Comparison of ENCODE assay signal across 8 cellular contexts in genomic region chr16:13436641-13437423, GRCh38.
DNase-seq lines count a peak whose midpoint lies in the region; ATAC-seq and TF ChIP-seq lines count a peak whose summit lies in the region.

No MANE protein-coding gene starts in this region.

- H4K20me1 ChIP-seq in hepatocyte (ENCODE audit: insufficient read depth, poor library complexity, severe bottlenecking) = no peaks in the 10 kb centered on the region

- DNase-seq in GM12865 (ENCODE audit: low read depth) = peak; percentile 83
- DNase-seq in hepatocyte (ENCODE audit: low spot score) = peak; percentile 84
- no peak for DNase-seq in effector memory CD4-positive, alpha-beta T cell
- no peak for DNase-seq in stimulated activated naive CD8-positive, alpha-beta T cell treated with anti-CD3 and anti-CD28 coated beads, Interleukin-15, Interleukin-2, amounts not matched to agents 100 U/mL and 50 U/mL, for 24 hours
- no peak for DNase-seq in activated naive CD4-positive, alpha-beta T cell (lab: John Stamatoyannopoulos, UW)
- DNase-seq in MG63 = no peak

- peak overlapping the region; percentile 35 for H3K4me2 ChIP-seq in hepatocyte

- H3K9me3 ChIP-seq in hepatocyte (ENCODE audit: low read depth) = no peaks in the 10 kb centered on the region
- H3K9me3 ChIP-seq in effector memory CD4-positive, alpha-beta T cell (ENCODE audit: control insufficient read depth, low read length) = no peaks in the 10 kb centered on the region
- H3K9me3 ChIP-seq in MG63 = no peaks in the 10 kb centered on the region

- no peak overlapping the region for H2AFZ ChIP-seq in hepatocyte

- H3K36me3 ChIP-seq in hepatocyte (replicated peaks; ENCODE audit: insufficient read depth, low read depth) = no peaks in the 10 kb centered on the region
- no peaks in the 10 kb centered on the region for H3K36me3 ChIP-seq in effector memory CD4-positive, alpha-beta T cell (ENCODE audit: control insufficient read depth, insufficient read depth, low read length)
- H3K36me3 ChIP-seq in MG63 = no peaks in the 10 kb centered on the region

- peak overlapping the region; percentile 80 for H3K27ac ChIP-seq in hepatocyte
- no peak overlapping the region for H3K27ac ChIP-seq in effector memory CD4-positive, alpha-beta T cell (ENCODE audit: insufficient read depth, low read length, poor library complexity, severe bottlenecking)

- H3K79me2 ChIP-seq in hepatocyte = no peaks in the 10 kb centered on the region

- H3K9me2 ChIP-seq in hepatocyte (replicated peaks; ENCODE audit: insufficient read depth) = no peaks in the 10 kb centered on the region

- TF ChIP-seq CTCF in GM12865 (IDR thresholded peaks at IDR 0.05; ENCODE audit: insufficient read depth, low read depth, low read length, missing control alignments) = no peak
- TF ChIP-seq CTCF in hepatocyte (IDR thresholded peaks at IDR 0.05; ENCODE audit: poor library complexity) = no peak

- ATAC-seq in GM19468 (IDR thresholded peaks at IDR 0.05; ENCODE audit: extremely low read depth, unreplicated experiment) = peak; percentile 37
- ATAC-seq in HG03460 (IDR thresholded peaks at IDR 0.05; ENCODE audit: unreplicated experiment) = peak; percentile 76
- ATAC-seq in stimulated activated naive CD8-positive, alpha-beta T cell treated with anti-CD3 and anti-CD28 coated beads, Interleukin-15, Interleukin-2, amounts not matched to agents 100 U/mL and 50 U/mL, for 24 hours = no peak

- H3K4me1 ChIP-seq in hepatocyte (ENCODE audit: insufficient read depth) = peaks cover 11% of the 10 kb centered on the region
- H3K4me1 ChIP-seq in effector memory CD4-positive, alpha-beta T cell (ENCODE audit: control insufficient read depth, insufficient read depth, low read length, poor library complexity, severe bottlenecking) = no peaks in the 10 kb centered on the region

- H3K4me3 ChIP-seq in GM12865 (ENCODE audit: low read depth, low read length) = peak overlapping the region; percentile 29
- H3K4me3 ChIP-seq in hepatocyte = no peak overlapping the region
- H3K4me3 ChIP-seq in effector memory CD4-positive, alpha-beta T cell (ENCODE audit: insufficient read depth, low read depth, low read length, poor library complexity, severe bottlenecking) = no peak overlapping the region
- H3K4me3 ChIP-seq in MG63 = no peak overlapping the region

- H3K27me3 ChIP-seq in hepatocyte (no peaks in the 10 kb centered on the region), MG63 (no peaks in the 10 kb centered on the region)
- no peaks in the 10 kb centered on the region for H3K27me3 ChIP-seq in effector memory CD4-positive, alpha-beta T cell (replicated peaks; ENCODE audit: control insufficient read depth, insufficient read depth, low read length, poor library complexity, severe bottlenecking)

- WGBS in hepatocyte (ENCODE audit: low lambda C conversion rate, missing lambda C conversion rate) = 48% methylated on average over 8 of the region's 8 CpGs

Comparison
In these comparisons a context has a peak if more than half of its experiments do, and no peak if none do; other contexts are left out.
1. DNase-seq: peak in GM12865 (single experiment) and hepatocyte (single experiment); none in effector memory CD4-positive, alpha-beta T cell (0 of 3), stimulated activated naive CD8-positive, alpha-beta T cell treated with anti-CD3 and anti-CD28 coated beads, Interleukin-15, Interleukin-2, amounts not matched to agents 100 U/mL and 50 U/mL, for 24 hours (single experiment), activated naive CD4-positive, alpha-beta T cell (0 of 4) and MG63 (single experiment).